Comparison of ENCODE assay signal across 28 cellular contexts in genomic region chr9:23926378-23926777, GRCh38.
DNase-seq lines count a peak whose midpoint lies in the region; ATAC-seq and TF ChIP-seq lines count a peak whose summit lies in the region.
"Had no signal": no experiment of that assay in that cellular context is flagged by ENCODE, and none has a peak within 500 bp of the region (broad histone marks: within the 10 kb centered on the region; RNA-seq: fewer than 3 reads in every experiment).

No MANE protein-coding gene starts in this region.

- no peaks in the 10 kb centered on the region for H3K79me2 ChIP-seq in Karpas-422 (ENCODE audit: low read length)

- H3K4me1 ChIP-seq in HAP-1 (no peaks in the 10 kb centered on the region), Karpas-422 (ENCODE audit: low read length) (no peaks in the 10 kb centered on the region), endodermal cell (ENCODE audit: control insufficient read depth, insufficient read depth, low read length) (no peaks in the 10 kb centered on the region)
- H3K4me1 ChIP-seq: tibial nerve had no signal

- H2AFZ ChIP-seq in Karpas-422 (ENCODE audit: low read length): no peak overlapping the region

- no peak overlapping the region for H3K27ac ChIP-seq in brain microvascular endothelial cell
- no peak overlapping the region for H3K27ac ChIP-seq in Karpas-422 (ENCODE audit: low read length)
- H3K27ac ChIP-seq in endodermal cell (ENCODE audit: low read depth, low read length): no peak overlapping the region
- H3K27ac ChIP-seq: RWPE1, tibial nerve had no signal

- H3K9me2 ChIP-seq in Karpas-422 (replicated peaks; ENCODE audit: insufficient read depth, low read length): no peaks in the 10 kb centered on the region; the same call in 1 of the 2 replicates

- no peaks in the 10 kb centered on the region for H3K36me3 Mint-ChIP-seq in endodermal cell (ENCODE audit: low read depth)
- H3K36me3 Mint-ChIP-seq: CD4-positive, alpha-beta memory T cell; mesothelial cell of epicardium had no signal

- H3K9ac ChIP-seq in Karpas-422 (ENCODE audit: low read length) (no peak overlapping the region), endodermal cell (ENCODE audit: extremely low read depth, low read length, poor library complexity, severe bottlenecking) (no peak overlapping the region)

- in situ Hi-C loops in GM13977 (cut with MboI; ENCODE audit: low pct_unique_long_range_greater_than_20kb, low sequenced_read_pairs, unreplicated experiment): no loop called here
- in situ Hi-C loops in brain microvascular endothelial cell (cut with HindIII; ENCODE audit: low pct_ligation_motif_present, low sequenced_read_pairs): no loop called here
- in situ Hi-C loops in HAP-1 (cut with MboI; ENCODE audit: low sequenced_read_pairs): no loop called here

- peak; percentile 20 for DNase-seq in GM13977 (ENCODE audit: low spot score)
- DNase-seq in brain microvascular endothelial cell: no peak
- DNase-seq in HAP-1 (ENCODE audit: low spot score in 2 of 2): no peak
- DNase-seq in Karpas-422: no peak
- no peak for DNase-seq in endodermal cell
- DNase-seq: activated CD4-positive, alpha-beta T cell treated with anti-CD3 and anti-CD28 coated beads for 1 hour; activated CD8-positive, alpha-beta T cell treated with anti-CD3 and anti-CD28 coated beads, Interleukin-2, amount 10 ng/mL, durations not matched to agents 7 days and 5 days; activated T-cell treated with anti-CD3 and anti-CD28 coated beads for 4 hours; AML-193; CD4-positive, alpha-beta memory T cell; effector memory CD4-positive, alpha-beta T cell; foreskin melanocyte; H7; hypothalamus; left ventricle myocardium superior; naive thymus-derived CD4-positive, alpha-beta T cell; NCI-H1092; NCI-H1930; NCI-H2227 treated with DMSO at 0.1 percent for 48 hours; nucleus accumbens; T-helper 17 cell had no signal

- no peaks in the 10 kb centered on the region for H3K27me3 Mint-ChIP-seq in endodermal cell (ENCODE audit: insufficient read depth)
- H3K27me3 Mint-ChIP-seq: CD4-positive, alpha-beta memory T cell; naive thymus-derived CD4-positive, alpha-beta T cell; T-helper 17 cell had no signal

- H3K27ac Mint-ChIP-seq in endodermal cell: no peak overlapping the region
- H3K27ac Mint-ChIP-seq: activated CD8-positive, alpha-beta T cell treated with anti-CD3 and anti-CD28 coated beads, Interleukin-2, amount 10 ng/mL, durations not matched to agents 7 days and 5 days; CD4-positive, alpha-beta memory T cell; mesothelial cell of epicardium; naive thymus-derived CD4-positive, alpha-beta T cell; T-helper 17 cell had no signal

- TF ChIP-seq CTCF in GM13977 (IDR thresholded peaks at IDR 0.05; ENCODE audit: extremely low read depth, insufficient read depth, missing control alignments) (no peak), brain microvascular endothelial cell (IDR thresholded peaks at IDR 0.05; ENCODE audit: low read depth, low read length, missing control alignments) (no peak), endodermal cell (conservative IDR thresholded peaks at IDR 0.05) (no peak)

- no peak overlapping the region for H3K4me3 Mint-ChIP-seq in endodermal cell
- H3K4me3 Mint-ChIP-seq: activated CD8-positive, alpha-beta T cell treated with anti-CD3 and anti-CD28 coated beads, Interleukin-2, amount 10 ng/mL, durations not matched to agents 7 days and 5 days; CD4-positive, alpha-beta memory T cell; mesothelial cell of epicardium; naive thymus-derived CD4-positive, alpha-beta T cell; T-helper 17 cell had no signal

- H4K20me1 ChIP-seq in Karpas-422 (ENCODE audit: insufficient read depth, low read depth, low read length): no peaks in the 10 kb centered on the region

- H3K4me2 ChIP-seq in Karpas-422 (ENCODE audit: low read depth, low read length, poor library complexity, severe bottlenecking): no peak overlapping the region

- H3K36me3 ChIP-seq in brain microvascular endothelial cell (replicated peaks): no peaks in the 10 kb centered on the region
- H3K36me3 ChIP-seq in HAP-1 (replicated peaks): no peaks in the 10 kb centered on the region
- no peaks in the 10 kb centered on the region for H3K36me3 ChIP-seq in Karpas-422 (ENCODE audit: insufficient read depth, low read length)
- no peaks in the 10 kb centered on the region for H3K36me3 ChIP-seq in endodermal cell (ENCODE audit: control insufficient read depth, insufficient read depth, low read length)
- H3K36me3 ChIP-seq: tibial nerve had no signal

- no peaks in the 10 kb centered on the region for H3K9me3 ChIP-seq in HAP-1
- 0 out of 2 replicates have a peak, but pooled peaks cover 4% of the 10 kb centered on the region for H3K9me3 ChIP-seq in Karpas-422 (ENCODE audit: low read length)
- no peaks in the 10 kb centered on the region for H3K9me3 ChIP-seq in endodermal cell (ENCODE audit: control insufficient read depth, low read length)

- peaks cover 6% of the 10 kb centered on the region for H3K9me3 Mint-ChIP-seq in endodermal cell

- ATAC-seq in GM19397 (IDR thresholded peaks at IDR 0.05; ENCODE audit: unreplicated experiment): peak; percentile 83
- peak; percentile 48 for ATAC-seq in HG02870 (IDR thresholded peaks at IDR 0.05; ENCODE audit: unreplicated experiment)
- ATAC-seq in HG03457 (IDR thresholded peaks at IDR 0.05; ENCODE audit: unreplicated experiment): peak; percentile 93
- ATAC-seq: activated CD8-positive, alpha-beta T cell treated with anti-CD3 and anti-CD28 coated beads, Interleukin-2, amount 10 ng/mL, durations not matched to agents 7 days and 5 days; esophagus mucosa; left ventricle myocardium superior; naive thymus-derived CD4-positive, alpha-beta T cell; T-helper 17 cell had no signal

- no peak overlapping the region for H3K4me3 ChIP-seq in brain microvascular endothelial cell (ENCODE audit: low read depth, low read length)
- H3K4me3 ChIP-seq in HAP-1: no peak overlapping the region
- no peak overlapping the region for H3K4me3 ChIP-seq in Karpas-422 (ENCODE audit: low read length)
- no peak overlapping the region for H3K4me3 ChIP-seq in endodermal cell (ENCODE audit: low read length)
- H3K4me3 ChIP-seq: tibial nerve had no signal

- H3K27me3 ChIP-seq in brain microvascular endothelial cell (replicated peaks) (no peaks in the 10 kb centered on the region), HAP-1 (ENCODE audit: low read depth) (no peaks in the 10 kb centered on the region), Karpas-422 (ENCODE audit: low read length) (no peaks in the 10 kb centered on the region), endodermal cell (ENCODE audit: control insufficient read depth, insufficient read depth, low read length, poor library complexity, severe bottlenecking) (no peaks in the 10 kb centered on the region)
- H3K27me3 ChIP-seq: tibial nerve had no signal

- H3K4me1 Mint-ChIP-seq in endodermal cell: no peaks in the 10 kb centered on the region
- H3K4me1 Mint-ChIP-seq: CD4-positive, alpha-beta memory T cell; mesothelial cell of epicardium; naive thymus-derived CD4-positive, alpha-beta T cell; T-helper 17 cell had no signal
